In genomic region chr6:56756791-56757582, GRCh38 we compare ENCODE assay signal across 17 cellular contexts.
DNase-seq lines count a peak whose midpoint lies in the region; ATAC-seq, FAIRE-seq and TF ChIP-seq lines count a peak whose summit lies in the region.
"Had no signal": no experiment of that assay in that cellular context is flagged by ENCODE, and none has a peak within 500 bp of the region (broad histone marks: within the 10 kb centered on the region; RNA-seq: fewer than 3 reads in every experiment).

No MANE protein-coding gene starts in this region.

- no peak for TF ChIP-seq CTCF in GM12878 (IDR thresholded peaks at IDR 0.05 in 2 of 3, conservative IDR thresholded peaks at IDR 0.05 in 1 of 3; ENCODE audit: control insufficient read depth in 2 of 3, extremely low read depth in 1 of 3, insufficient read depth in 1 of 3, low read depth in 3 of 3, low read length in 3 of 3)
- no peak for TF ChIP-seq CTCF in mesothelial cell of epicardium (IDR thresholded peaks at IDR 0.05; ENCODE audit: unreplicated experiment)

- H3K27me3 ChIP-seq in ACC112 (ENCODE audit: insufficient read depth, low read length) = no peaks in the 10 kb centered on the region
- H3K27me3 ChIP-seq in GM12878 (replicated peaks in 1 of 2; ENCODE audit: control insufficient read depth in 2 of 2, insufficient read depth in 2 of 2, low read length in 1 of 2) = no peaks in the 10 kb centered on the region
- H3K27me3 ChIP-seq: esophagus squamous epithelium, vagina had no signal

- TF ChIP-seq EP300 in GM12878 (IDR thresholded peaks at IDR 0.05; ENCODE audit: borderline replicate concordance in 1 of 2, control insufficient read depth in 1 of 2, low read depth in 2 of 2, low read length in 2 of 2) = no peak

- H3K9ac ChIP-seq in GM12878 (ENCODE audit: control insufficient read depth, insufficient read depth, low read length) = no peak overlapping the region; the same call in 1 of the 2 replicates

- TF ChIP-seq POLR2A in GM12878 (IDR thresholded peaks at IDR 0.05; ENCODE audit: low read depth, low read length) = no peak

- H2AFZ ChIP-seq in ACC112 (ENCODE audit: low read length, unreplicated experiment) (no peak overlapping the region), GM12878 (ENCODE audit: control insufficient read depth, low read depth, low read length) (no peak overlapping the region)

- intact Hi-C loops in GM12878 (cut with micrococcal nuclease; ENCODE audit: unreplicated experiment) = loop anchor here (1.0 to 5.0 kb wide), 2 partner anchors 48 to 115 kb away; partner anchors contain the start of gene DST

- peak overlapping the region; percentile 59 for H3K4me2 ChIP-seq in GM12878 (ENCODE audit: control insufficient read depth, insufficient read depth)

- BruUV-seq in GM12878 (replicated peaks; lab: Mats Ljungman, UMichigan) = no TSS peak

- SMC1A ChIA-PET in GM12878 (lab: Charles Lee; ENCODE audit: uncharacterized antibody, unreplicated experiment) = interaction anchor here (0.7 to 20.4 kb wide), 29 partner anchors 10 to 208 kb away, joined by 3 to 396 read pairs (median 4); partner anchors contain the start of gene DST

- CTCF ChIA-PET in GM12878 (lab: Yijun Ruan, JAX) = interaction anchor here (1.2 to 19.5 kb wide), 26 partner anchors 7 to 186 kb away, joined by 3 to 494 read pairs (median 9); partner anchors contain the start of gene DST

- H3K9me3 Mint-ChIP-seq in mesothelial cell of epicardium = no peaks in the 10 kb centered on the region
- H3K9me3 Mint-ChIP-seq: natural killer cell treated with Interleukin-12 subunit alpha and Interleukin-12 subunit beta and Interleukin-15 and Interleukin-18, amount 100 ng/mL, for 72 hours had no signal

- DNase-seq in NCI-H1694 (lab: John Stamatoyannopoulos, UW) (peak; percentile 22), GM12878 (ENCODE audit: low read depth, low spot score) (no peak), mesothelial cell of epicardium (ENCODE audit: low spot score in 2 of 2, unreplicated experiment in 2 of 2) (no peak), NCI-H226 (no peak)
- DNase-seq: activated effector memory CD4-positive, alpha-beta T cell treated with Interleukin-2 at 50 U/mL for 16 hours; central memory CD4-positive, alpha-beta T cell; DND-41; esophagus squamous epithelium; NCI-H510A treated with DMSO at 0.1 percent for 48 hours; stimulated activated CD4-positive, alpha-beta T cell treated with anti-CD3 and anti-CD28 coated beads, Interleukin-12 subunit alpha, Interleukin-12 subunit beta, amount 100 ng/mL, for 4 hours had no signal

- no peaks in the 10 kb centered on the region for H4K20me1 ChIP-seq in GM12878 (ENCODE audit: control insufficient read depth, insufficient read depth)

- H3K27ac ChIP-seq in ACC112 (ENCODE audit: low read depth, low read length) (peak overlapping the region; percentile 3; the same call in 1 of the 2 replicates), GM12878 (ENCODE audit: control insufficient read depth, insufficient read depth) (peak overlapping the region; percentile 54)
- H3K27ac ChIP-seq: vagina had no signal

- H3K79me2 ChIP-seq in ACC112 (ENCODE audit: control insufficient read depth, insufficient read depth, low read length, unreplicated experiment) (peaks cover 94% of the 10 kb centered on the region), GM12878 (ENCODE audit: control insufficient read depth, insufficient read depth, low read length) (peaks cover 83% of the 10 kb centered on the region)

- peak; percentile 44 for FAIRE-seq in GM12878 (lab: Jason Lieb, UNC)

- in situ Hi-C loops in GM12878 (cut with MboI) = no loop called here

- no peaks in the 10 kb centered on the region for H3K27me3 Mint-ChIP-seq in mesothelial cell of epicardium (ENCODE audit: low read depth)
- H3K27me3 Mint-ChIP-seq: natural killer cell treated with Interleukin-12 subunit alpha and Interleukin-12 subunit beta and Interleukin-15 and Interleukin-18, amount 100 ng/mL, for 72 hours had no signal

- H3K4me1 ChIP-seq in ACC112 (ENCODE audit: control insufficient read depth, insufficient read depth, low read length, unreplicated experiment) = peaks cover 65% of the 10 kb centered on the region
- H3K4me1 ChIP-seq in GM12878 (ENCODE audit: control insufficient read depth, insufficient read depth, low read length) = peaks cover 70% of the 10 kb centered on the region

- ATAC-seq in GM12878 (no peak), esophagus mucosa (no peak), GM21367 (IDR thresholded peaks at IDR 0.05; ENCODE audit: unreplicated experiment) (no peak), HG03378 (IDR thresholded peaks at IDR 0.05; ENCODE audit: unreplicated experiment) (no peak)
- ATAC-seq: activated CD4-positive, CD25-positive, alpha-beta regulatory T cell treated with anti-CD3 and anti-CD28 coated beads, Interleukin-2, amount 50 U/mL, for 24 hours had no signal

- 45% methylated on average over 1 of the region's 1 CpG for WGBS in GM12878 (ENCODE audit: insufficient coverage, insufficient replicate concordance, low lambda C conversion rate, missing lambda C conversion rate)

- RAD21 ChIA-PET in GM12878 (lab: Charles Lee; ENCODE audit: unreplicated experiment) = interaction anchor here (0.9 to 15.3 kb wide), 12 partner anchors 10 to 215 kb away, joined by 3 to 450 read pairs (median 6); no protein-coding TSS in a partner anchor

- peak overlapping the region; percentile 4 for H3K27ac Mint-ChIP-seq in mesothelial cell of epicardium
- H3K27ac Mint-ChIP-seq: natural killer cell treated with Interleukin-12 subunit alpha and Interleukin-12 subunit beta and Interleukin-15 and Interleukin-18, amount 100 ng/mL, for 72 hours had no signal

- peaks cover 35% of the 10 kb centered on the region for H3K4me1 Mint-ChIP-seq in mesothelial cell of epicardium

- 0 out of 2 replicates have a peak overlapping the region, but pooled peaks have one; percentile 13 for H3K4me3 ChIP-seq in ACC112 (ENCODE audit: low read depth, low read length)
- H3K4me3 ChIP-seq in GM12878 = no peak overlapping the region
- H3K4me3 ChIP-seq: esophagus squamous epithelium, vagina had no signal

- H3K36me3 ChIP-seq in ACC112 (ENCODE audit: insufficient read depth, low read length) (no peaks in the 10 kb centered on the region), GM12878 (ENCODE audit: control insufficient read depth in 2 of 2, insufficient read depth in 2 of 2, low read length in 1 of 2) (no peaks in the 10 kb centered on the region)
- H3K36me3 ChIP-seq: esophagus squamous epithelium, vagina had no signal

- H3K4me3 Mint-ChIP-seq in mesothelial cell of epicardium = no peak overlapping the region
- H3K4me3 Mint-ChIP-seq: natural killer cell treated with Interleukin-12 subunit alpha and Interleukin-12 subunit beta and Interleukin-15 and Interleukin-18, amount 100 ng/mL, for 72 hours had no signal

- no peaks in the 10 kb centered on the region for H3K36me3 Mint-ChIP-seq in mesothelial cell of epicardium
- H3K36me3 Mint-ChIP-seq: natural killer cell treated with Interleukin-12 subunit alpha and Interleukin-12 subunit beta and Interleukin-15 and Interleukin-18, amount 100 ng/mL, for 72 hours had no signal

- peaks cover 2% of the 10 kb centered on the region; the same call in 1 of the 3 replicates for H3K9me3 ChIP-seq in GM12878 (replicated peaks; ENCODE audit: control insufficient read depth, insufficient read depth, low read length)
- H3K9me3 ChIP-seq: esophagus squamous epithelium, vagina had no signal

- no peak for TF ChIP-seq RAD21 in GM12878 (IDR thresholded peaks at IDR 0.05; ENCODE audit: insufficient read depth, low read depth, low read length)

- POLR2A ChIA-PET in GM12878 (lab: Charles Lee) = interaction anchor here (0.5 to 1.8 kb wide), 7 partner anchors 9 to 87 kb away, joined by 3 to 15 read pairs (median 4); no protein-coding TSS in a partner anchor

TF ChIP-seq in GM12878, 131 proteins besides CTCF, POLR2A, EP300 and RAD21:
- TF ChIP-seq TBL1XR1 (IDR thresholded peaks at IDR 0.05; ENCODE audit: low read depth, low read length) = no peak
TF ChIP-seq in GM12878: peak in this region for 0.
